Comparison of ENCODE assay signal across 8 cellular contexts in the genomic region with DNA sequence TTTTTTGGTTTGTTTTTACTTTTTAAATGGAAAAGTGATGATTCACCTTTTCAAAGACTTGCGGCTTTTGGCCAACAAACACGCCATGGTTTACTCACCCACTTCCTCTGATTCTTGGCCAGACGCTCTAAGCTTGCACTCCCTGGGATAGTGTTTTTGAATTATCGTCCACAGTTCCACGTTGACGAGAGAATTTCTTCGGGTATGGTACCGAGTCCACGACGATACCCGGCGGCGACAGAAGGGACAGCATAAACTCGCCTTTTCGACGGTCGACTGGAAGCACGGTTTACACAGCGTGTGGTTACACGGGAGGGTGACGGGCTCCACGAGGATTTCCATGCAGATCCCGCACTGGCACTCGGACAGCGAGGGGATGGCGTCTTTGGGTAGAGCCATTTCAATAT. TPM values are rescaled to one million over a fixed set of nuclear protein-coding genes. Genes with fewer than 3 reads are reported as not detected.
DNase-seq lines count a peak whose midpoint lies in the region; ATAC-seq and TF ChIP-seq lines count a peak whose summit lies in the region.

No MANE protein-coding gene starts in this region.

- peak overlapping the region; percentile 95 for H3K4me2 ChIP-seq in Loucy (ENCODE audit: low read depth, low read length, poor library complexity, severe bottlenecking)
- H3K4me2 ChIP-seq in mammary epithelial cell (ENCODE audit: insufficient read depth, low read depth, low read length) = peak overlapping the region; percentile 89

- DNase-seq in COR-L47 (lab: John Stamatoyannopoulos, UW) (peak; percentile 63), mammary epithelial cell (peak; percentile 83), iPS-NIHi11 (ENCODE audit: low spot score) (peak; percentile 23), NCI-H128 (lab: John Stamatoyannopoulos, UW; ENCODE audit: unreplicated experiment) (no peak)

- CTCF ChIA-PET in mammary epithelial cell (lab: Charles Lee; ENCODE audit: low non-redundant PET) = no interaction called here

- H3K27ac ChIP-seq in VCaP (peak overlapping the region; percentile 92), mammary epithelial cell (ENCODE audit: insufficient read depth, low read depth, low read length) (peak overlapping the region; percentile 86), skin epidermis (peak overlapping the region; percentile 76 to 98 (median 93))

- ATAC-seq in GM21619 (IDR thresholded peaks at IDR 0.05; ENCODE audit: unreplicated experiment) = peak; percentile 6

- H3K9ac ChIP-seq in Loucy (ENCODE audit: low read depth, low read length, poor library complexity, severe bottlenecking) (peak overlapping the region; percentile 99), mammary epithelial cell (ENCODE audit: insufficient read depth, low read length) (peak overlapping the region; percentile 96)

- H3K9me2 ChIP-seq in Loucy (replicated peaks; ENCODE audit: low read depth, low read length) = no peaks in the 10 kb centered on the region

- H3K79me2 ChIP-seq in Loucy (ENCODE audit: insufficient read depth, low read length) = peaks cover 85% of the 10 kb centered on the region
- peaks cover 57% of the 10 kb centered on the region for H3K79me2 ChIP-seq in mammary epithelial cell (ENCODE audit: insufficient read depth, low read length)

- H3K4me1 ChIP-seq in Loucy (ENCODE audit: insufficient read depth, low read length, poor library complexity, severe bottlenecking) (peaks cover 9% of the 10 kb centered on the region), mammary epithelial cell (ENCODE audit: insufficient read depth, low read length) (peaks cover 16% of the 10 kb centered on the region)

- dilution Hi-C loops in mammary epithelial cell (cut with HindIII; ENCODE audit: low sequenced_read_pairs) = no loop called here

- intact Hi-C loops in mammary epithelial cell (cut with micrococcal nuclease) = loop anchor here (1.0 to 2.0 kb wide), 4 partner anchors 16 to 249 kb away; a partner anchor contains a TSS

- H3K9me3 ChIP-seq in Loucy (ENCODE audit: insufficient read depth, low read depth, low read length) (peaks cover 11% of the 10 kb centered on the region; the same call in 1 of the 2 replicates), mammary epithelial cell (replicated peaks; ENCODE audit: insufficient read depth, low read length) (no peaks in the 10 kb centered on the region)

- peaks cover 52% of the 10 kb centered on the region for H4K20me1 ChIP-seq in Loucy (ENCODE audit: insufficient read depth, low read length, poor library complexity, severe bottlenecking)
- no peaks in the 10 kb centered on the region for H4K20me1 ChIP-seq in mammary epithelial cell (ENCODE audit: insufficient read depth, low read length)

- H3K4me3 ChIP-seq in Loucy (ENCODE audit: low read length, poor library complexity, severe bottlenecking) (peak overlapping the region; percentile 88), mammary epithelial cell (replicated peaks in 1 of 3; ENCODE audit: insufficient read depth in 1 of 3, low read depth in 2 of 3, low read length in 3 of 3) (peak overlapping the region; percentile 80 to 94 (median 89)), skin epidermis (peak overlapping the region; percentile 64 to 98 (median 87))

- BruUV-seq in mammary epithelial cell (replicated peaks; lab: Mats Ljungman, UMichigan) = no TSS peak

- no peak for TF ChIP-seq CTCF in Loucy (conservative IDR thresholded peaks at IDR 0.05; ENCODE audit: low read length)
- TF ChIP-seq CTCF in VCaP (conservative IDR thresholded peaks at IDR 0.05) = peak; percentile 13; the same call in 1 of the 2 replicates
- no peak for TF ChIP-seq CTCF in mammary epithelial cell (conservative IDR thresholded peaks at IDR 0.05 in 1 of 2, IDR thresholded peaks at IDR 0.05 in 1 of 2; ENCODE audit: extremely low read depth in 1 of 2, insufficient read depth in 1 of 2, low read depth in 1 of 2, low read length in 2 of 2)

- in situ Hi-C loops in mammary epithelial cell (cut with MboI; ENCODE audit: low sequenced_read_pairs in 2 of 2) = loop anchor here in 1 of 2 donors (25.0 kb wide), 1 partner anchor 440 kb away; no protein-coding TSS in a partner anchor

- H2AFZ ChIP-seq in Loucy (ENCODE audit: low read length) = no peak overlapping the region
- H2AFZ ChIP-seq in mammary epithelial cell (ENCODE audit: low read depth, low read length) = peak overlapping the region; percentile 57

- peaks cover 52% of the 10 kb centered on the region for H3K27me3 ChIP-seq in Loucy (ENCODE audit: insufficient read depth, low read length, poor library complexity, severe bottlenecking)
- H3K27me3 ChIP-seq in mammary epithelial cell (ENCODE audit: insufficient read depth, low read length) = no peaks in the 10 kb centered on the region

- H3F3A ChIP-seq in Loucy (ENCODE audit: low read depth) = peaks cover 6% of the 10 kb centered on the region; the same call in 1 of the 2 replicates

- WGBS in mammary epithelial cell (ENCODE audit: low coverage, missing lambda C conversion rate) = 0% methylated on average over 20 of the region's 26 CpGs

- H3K36me3 ChIP-seq in Loucy (ENCODE audit: insufficient read depth, low read length) (peaks cover 42% of the 10 kb centered on the region), mammary epithelial cell (ENCODE audit: insufficient read depth, low read length) (no peaks in the 10 kb centered on the region)

RNA-seq across cellular contexts. Expression of a gene that starts 0.8 kb away (rescaled TPM):
- total RNA-seq in mammary epithelial cell = 10 to 100 TPM in 1 of 2 donors, 1 to 10 TPM in 1; 6.5 to 22.2 TPM
- 2.9 TPM for polyA plus RNA-seq in mammary epithelial cell
- 34.7 TPM for polyA minus RNA-seq in mammary epithelial cell

RNA-seq across cellular contexts. Expression of a gene that starts 12.4 kb away (rescaled TPM):
- total RNA-seq in mammary epithelial cell = not detected
- not detected for polyA plus RNA-seq in mammary epithelial cell
- not detected for polyA minus RNA-seq in mammary epithelial cell
